ENCODE assay signal across 19 cellular contexts in the genomic region with DNA sequence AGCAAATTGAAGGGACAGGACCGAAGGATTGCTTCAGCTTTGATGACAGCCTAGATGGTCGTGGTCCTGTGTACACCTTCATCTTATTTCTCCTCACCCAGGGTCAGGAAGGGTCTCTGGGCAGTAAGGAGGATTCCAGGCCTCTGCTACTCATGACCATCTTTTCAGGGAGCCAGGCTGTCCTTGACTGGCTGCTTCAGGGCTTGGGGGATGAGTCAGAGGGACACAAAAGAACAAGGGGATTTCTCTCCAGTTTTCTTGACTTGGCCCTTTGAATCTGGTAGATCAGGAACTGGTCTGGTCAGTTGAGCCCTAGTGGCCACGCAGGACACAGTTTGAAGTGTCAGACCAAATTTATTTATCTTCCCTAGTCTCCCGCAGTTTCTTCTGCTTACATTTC.
DNase-seq lines count a peak whose midpoint lies in the region; ATAC-seq and TF ChIP-seq lines count a peak whose summit lies in the region.
"Had no signal": no experiment of that assay in that cellular context is flagged by ENCODE, and none has a peak within 500 bp of the region (broad histone marks: within the 10 kb centered on the region; RNA-seq: fewer than 3 reads in every experiment).

No MANE protein-coding gene starts in this region.

- TF ChIP-seq CTCF in VCaP (conservative IDR thresholded peaks at IDR 0.05) = peak; percentile 49

- DNase-seq in ELF-1 (ENCODE audit: low read depth, low spot score) (peak; percentile 44), islet precursor cell (peak; percentile 73), amniotic stem cell (lab: John Stamatoyannopoulos, UW) (no peak), NCI-H226 (no peak)
- DNase-seq: Caco-2; CD4-positive, CD25-positive, alpha-beta regulatory T cell; CD8-positive, alpha-beta T cell; DMS153; DND-41; GDM1; GM23248; H7 had no signal

- H3K27ac ChIP-seq in VCaP = no peak overlapping the region
- H3K27ac ChIP-seq: 22Rv1, BLaER1, C4-2B, GM23248 had no signal

- ATAC-seq in HG02885 (IDR thresholded peaks at IDR 0.05; ENCODE audit: poor library complexity, unreplicated experiment) = no peak
- ATAC-seq: CD8-positive, alpha-beta T cell; GM12878; HCT116 had no signal

Comparison
In these comparisons a context has a peak if more than half of its experiments do, and no peak if none do; other contexts are left out.
1. DNase-seq: peak in ELF-1 (single experiment) and islet precursor cell (single experiment); none in amniotic stem cell (single experiment) and NCI-H226 (single experiment).